Comparison of ENCODE assay signal across 19 cellular contexts in the genomic region with DNA sequence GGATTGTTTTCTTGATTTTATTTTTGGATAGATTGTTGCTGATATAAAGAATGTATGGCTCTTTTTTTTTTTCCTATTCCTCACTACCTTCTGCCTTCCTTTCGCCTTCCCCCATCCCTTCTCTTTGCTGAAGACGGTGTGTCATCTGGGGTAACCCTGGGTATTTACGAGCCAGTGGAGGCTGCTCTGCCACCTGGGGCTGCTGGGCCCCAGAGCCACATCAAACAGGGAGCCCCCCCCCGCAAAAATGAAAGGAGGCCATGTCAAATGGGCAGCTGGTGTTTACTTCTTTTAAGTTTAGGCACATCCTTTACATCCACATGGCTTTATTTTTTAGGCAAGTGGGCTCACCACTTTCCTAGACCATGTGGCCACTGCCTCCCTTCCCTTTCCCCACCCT. TPM values are rescaled to one million over a fixed set of nuclear protein-coding genes. Genes with fewer than 3 reads are reported as not detected.
A peak's percentile ranks its signal among the peaks of the same experiment; 100 is the strongest.
DNase-seq lines count a peak whose midpoint lies in the region; ATAC-seq and TF ChIP-seq lines count a peak whose summit lies in the region.
"Had no signal": no experiment of that assay in that cellular context is flagged by ENCODE, and none has a peak within 500 bp of the region (broad histone marks: within the 10 kb centered on the region; RNA-seq: fewer than 3 reads in every experiment).

No MANE protein-coding gene starts in this region.

- H3K4me3 ChIP-seq in mucosa of descending colon, result no peak overlapping the region
- H3K4me3 ChIP-seq: GM23248, testis had no signal

- peaks cover 99% of the 10 kb centered on the region for H3K4me1 Mint-ChIP-seq in activated T-cell treated with anti-CD3 and anti-CD28 coated beads, Interleukin-2, amount 50 U/mL, for 72 hours (ENCODE audit: low read depth)
- peaks cover 93% of the 10 kb centered on the region for H3K4me1 Mint-ChIP-seq in T-helper 2 cell treated with Interferon-gamma antibody and Interleukin-4, amounts not matched to agents 5 μg/mL and 100 μg/mL, for 36 hours (ENCODE audit: low read depth)
- H3K4me1 Mint-ChIP-seq in naive thymus-derived CD8-positive, alpha-beta T cell, result peaks cover 52 to 99% (median 95%) of the 10 kb centered on the region in 4 donors

- H3K9me3 ChIP-seq in mucosa of descending colon, result no peaks in the 10 kb centered on the region
- H3K9me3 ChIP-seq: Caco-2, testis had no signal

- peaks cover 3% of the 10 kb centered on the region for H3K4me1 ChIP-seq in mucosa of descending colon (ENCODE audit: low read depth)
- H3K4me1 ChIP-seq: Caco-2 had no signal

- ATAC-seq in activated T-cell treated with anti-CD3 and anti-CD28 coated beads, Interleukin-2, amount 50 U/mL, for 72 hours (replicated peaks in 1 of 2), result no peak
- ATAC-seq in naive thymus-derived CD8-positive, alpha-beta T cell, result no peak
- ATAC-seq in mucosa of descending colon, result no peak
- ATAC-seq: left lobe of liver had no signal

- POLR2A ChIA-PET in naive thymus-derived CD8-positive, alpha-beta T cell (lab: Charles Lee), result no interaction called here

- no peaks in the 10 kb centered on the region for H3K9me3 Mint-ChIP-seq in activated T-cell treated with anti-CD3 and anti-CD28 coated beads, Interleukin-2, amount 50 U/mL, for 72 hours
- no peaks in the 10 kb centered on the region for H3K9me3 Mint-ChIP-seq in T-helper 2 cell treated with Interferon-gamma antibody and Interleukin-4, amounts not matched to agents 5 μg/mL and 100 μg/mL, for 36 hours
- no peaks in the 10 kb centered on the region for H3K9me3 Mint-ChIP-seq in naive thymus-derived CD8-positive, alpha-beta T cell

- DNase-seq in activated T-cell treated with anti-CD3 and anti-CD28 coated beads, Interleukin-2, amount 50 U/mL, for 72 hours, result no peak
- no peak for DNase-seq in activated T-cell treated with anti-CD3 and anti-CD28 coated beads, Interleukin-2, amount 50 U/mL, for 1 hour
- peak; percentile 87 for DNase-seq in DMS 273 (lab: John Stamatoyannopoulos, UW; ENCODE audit: unreplicated experiment)
- DNase-seq in T-helper 2 cell treated with Interferon-gamma antibody and Interleukin-4, amounts not matched to agents 5 μg/mL and 100 μg/mL, for 36 hours (ENCODE audit: low spot score), result no peak
- DNase-seq in naive thymus-derived CD8-positive, alpha-beta T cell, result no peak
- no peak for DNase-seq in NCI-H2081 treated with DMSO at 0.1 percent for 48 hours (lab: John Stamatoyannopoulos, UW)
- DNase-seq in mucosa of descending colon, result no peak
- no peak for DNase-seq in effector CD8-positive, alpha-beta T cell (lab: John Stamatoyannopoulos, UW)
- DNase-seq: ACHN, activated gamma-delta T cell, Caco-2, glutamatergic neuron, GM23248, KG1, NCI-H1048, NCI-H2029, NCI-H510A, testis had no signal

- H3K36me3 Mint-ChIP-seq in activated T-cell treated with anti-CD3 and anti-CD28 coated beads, Interleukin-2, amount 50 U/mL, for 72 hours (ENCODE audit: insufficient read depth in 2 of 2), result peaks cover 3 to 12% of the 10 kb centered on the region in 2 donors
- peaks cover 69% of the 10 kb centered on the region for H3K36me3 Mint-ChIP-seq in T-helper 2 cell treated with Interferon-gamma antibody and Interleukin-4, amounts not matched to agents 5 μg/mL and 100 μg/mL, for 36 hours (ENCODE audit: low read depth)
- peaks cover 0 to 5% (median 0%) of the 10 kb centered on the region in 3 donors for H3K36me3 Mint-ChIP-seq in naive thymus-derived CD8-positive, alpha-beta T cell

- TF ChIP-seq CTCF in mucosa of descending colon (IDR thresholded peaks at IDR 0.05), result no peak

- H3K27ac Mint-ChIP-seq in activated T-cell treated with anti-CD3 and anti-CD28 coated beads, Interleukin-2, amount 50 U/mL, for 72 hours, result peak overlapping the region; percentile 41
- peak overlapping the region; percentile 42 for H3K27ac Mint-ChIP-seq in T-helper 2 cell treated with Interferon-gamma antibody and Interleukin-4, amounts not matched to agents 5 μg/mL and 100 μg/mL, for 36 hours
- H3K27ac Mint-ChIP-seq in naive thymus-derived CD8-positive, alpha-beta T cell, result peak overlapping the region in 7 of 10 donors; percentile 27 to 87 (median 75)

- H3K36me3 ChIP-seq in mucosa of descending colon (ENCODE audit: low read depth), result no peaks in the 10 kb centered on the region

- intact Hi-C loops in mucosa of descending colon (cut with DNase I, micrococcal nuclease), result no loop called here

- no peaks in the 10 kb centered on the region for H3K27me3 Mint-ChIP-seq in activated T-cell treated with anti-CD3 and anti-CD28 coated beads, Interleukin-2, amount 50 U/mL, for 72 hours (ENCODE audit: low read depth)
- no peaks in the 10 kb centered on the region for H3K27me3 Mint-ChIP-seq in T-helper 2 cell treated with Interferon-gamma antibody and Interleukin-4, amounts not matched to agents 5 μg/mL and 100 μg/mL, for 36 hours (ENCODE audit: low read depth)
- no peaks in the 10 kb centered on the region for H3K27me3 Mint-ChIP-seq in naive thymus-derived CD8-positive, alpha-beta T cell

- peak overlapping the region; percentile 1 to 33 for H3K4me3 Mint-ChIP-seq in activated T-cell treated with anti-CD3 and anti-CD28 coated beads, Interleukin-2, amount 50 U/mL, for 72 hours
- peak overlapping the region; percentile 6 for H3K4me3 Mint-ChIP-seq in T-helper 2 cell treated with Interferon-gamma antibody and Interleukin-4, amounts not matched to agents 5 μg/mL and 100 μg/mL, for 36 hours
- peak overlapping the region in 5 of 10 donors; percentile 19 to 52 (median 22) for H3K4me3 Mint-ChIP-seq in naive thymus-derived CD8-positive, alpha-beta T cell

RNA-seq across cellular contexts. Expression of a gene that starts 25.4 kb away (rescaled TPM):
- total RNA-seq in activated T-cell treated with anti-CD3 and anti-CD28 coated beads, Interleukin-2, amount 50 U/mL, for 72 hours, result 10 to 100 TPM; 47.2 to 57.7 TPM
- total RNA-seq in naive thymus-derived CD8-positive, alpha-beta T cell, result 10 to 100 TPM; 26.8 to 28.4 TPM
- 10 to 100 TPM; 23.1 to 35.6 (median 26.1) TPM for polyA plus RNA-seq in naive thymus-derived CD8-positive, alpha-beta T cell
- 10 to 100 TPM in 1 of 3 donors, 1 to 10 TPM in 2; 3.3 to 15.2 (median 6.6) TPM for total RNA-seq in mucosa of descending colon
